Comparison of ENCODE assay signal across 17 cellular contexts in the genomic region with DNA sequence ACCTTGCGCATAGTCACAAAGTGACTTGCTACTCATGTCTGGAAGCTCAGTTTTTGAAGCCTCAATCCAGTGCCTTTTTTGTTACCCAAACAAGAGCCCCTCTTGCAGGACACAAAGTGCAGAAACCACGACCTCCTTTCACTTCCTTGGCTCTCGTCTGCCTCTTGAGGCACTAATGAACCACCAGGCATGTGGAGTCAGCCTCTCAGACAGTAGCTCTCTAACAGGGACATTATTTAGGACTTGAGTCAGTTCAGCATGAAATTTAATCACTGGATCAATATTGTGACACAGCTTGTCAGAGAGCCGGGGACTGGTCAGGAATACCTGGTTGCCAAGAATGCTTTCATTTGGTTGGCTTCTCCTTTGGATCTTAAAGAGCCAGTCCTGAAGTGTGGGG. TPM values are rescaled to one million over a fixed set of nuclear protein-coding genes. Genes with fewer than 3 reads are reported as not detected.
A peak's percentile ranks its signal among the peaks of the same experiment; 100 is the strongest.
DNase-seq lines count a peak whose midpoint lies in the region; ATAC-seq and TF ChIP-seq lines count a peak whose summit lies in the region.
"Had no signal": no experiment of that assay in that cellular context is flagged by ENCODE, and none has a peak within 500 bp of the region (broad histone marks: within the 10 kb centered on the region; RNA-seq: fewer than 3 reads in every experiment).

No MANE protein-coding gene starts in this region.

- DNase-seq in Calu3 (peak; percentile 43), HCT116 (ENCODE audit: low read depth, low spot score) (no peak), NCI-H69 (lab: John Stamatoyannopoulos, UW) (peak; percentile 34), mesendoderm (peak; percentile 54), pons (ENCODE audit: low spot score) (no peak)
- DNase-seq in activated CD4-positive, alpha-beta T cell treated with anti-CD3 and anti-CD28 coated beads, Interleukin-2, amount 50 U/mL, for 48 hours: no peak
- DNase-seq in stimulated activated CD4-positive, alpha-beta T cell treated with anti-CD3 and anti-CD28 coated beads, Interleukin-1b, Interleukin-23, amount 100 ng/mL, for 48 hours: no peak
- DNase-seq: activated CD4-positive, alpha-beta T cell treated with anti-CD3 and anti-CD28 coated beads, Interleukin-2, amount 10 ng/mL, durations not matched to agents 24 days and 14 days; activated naive CD4-positive, alpha-beta T cell treated with anti-CD3 and anti-CD28 coated beads, Interleukin-2, amount 10 ng/mL, durations not matched to agents 7 days and 5 days; aorta; effector CD8-positive, alpha-beta T cell; GF-D8; head of caudate nucleus; naive thymus-derived CD8-positive, alpha-beta T cell; NK-92 treated with Interleukin-12 subunit alpha and Interleukin-12 subunit beta, amount 100 ng/mL, for 24 hours; RPMI8226; spleen had no signal

- intact Hi-C loops in Calu3 (cut with micrococcal nuclease; ENCODE audit: unreplicated experiment) (loop anchor here (5.0 to 10.0 kb wide), 2 partner anchors 43 to 189 kb away; no protein-coding TSS in a partner anchor), HCT116 (cut with micrococcal nuclease) (no loop called here)

- peak; percentile 49 for ATAC-seq in HCT116
- ATAC-seq: naive thymus-derived CD8-positive, alpha-beta T cell had no signal

- no peak overlapping the region for H2BK5ac ChIP-seq in mesendoderm (ENCODE audit: low read length)

- no peak overlapping the region for H3K4ac ChIP-seq in mesendoderm (ENCODE audit: low read depth, low read length)

- H4K8ac ChIP-seq in mesendoderm (ENCODE audit: low read depth, low read length): no peak overlapping the region

- no peaks in the 10 kb centered on the region for H4K20me1 ChIP-seq in HCT116 (ENCODE audit: insufficient read depth)

- H3K4me2 ChIP-seq in HCT116 (ENCODE audit: low read length) (0 out of 2 replicates have a peak overlapping the region, but pooled peaks have one; percentile 5), mesendoderm (ENCODE audit: low read length) (no peak overlapping the region)

- H3K4me1 ChIP-seq in HCT116 (ENCODE audit: control insufficient read depth in 1 of 2, insufficient read depth in 2 of 2, low read length in 2 of 2) (peaks cover 0 to 12% of the 10 kb centered on the region in 2 experiments; a peak in 2 of 4 replicates), mesendoderm (ENCODE audit: control insufficient read depth, low read depth, low read length) (no peaks in the 10 kb centered on the region)
- H3K4me1 ChIP-seq: spleen had no signal

- no peak overlapping the region for H3K9ac ChIP-seq in HCT116 (ENCODE audit: low read length)
- no peak overlapping the region for H3K9ac ChIP-seq in mesendoderm (ENCODE audit: low read length)

- no peaks in the 10 kb centered on the region for H3K79me2 ChIP-seq in HCT116 (ENCODE audit: insufficient read depth, low read length)
- H3K79me2 ChIP-seq in mesendoderm (ENCODE audit: control insufficient read depth, insufficient read depth, low read length): no peaks in the 10 kb centered on the region

- RAD21 ChIA-PET in HCT116 (lab: Charles Lee; ENCODE audit: low non-redundant PET in 1 of 2, low total read pairs in 2 of 2, uncharacterized antibody in 2 of 2, unreplicated experiment in 2 of 2): no interaction called here

- H2BK15ac ChIP-seq in mesendoderm (replicated peaks; ENCODE audit: low read depth): no peak overlapping the region

- H3K9me3 Mint-ChIP-seq in Calu3 (ENCODE audit: low read depth, unreplicated experiment): peaks cover 2% of the 10 kb centered on the region
- H3K9me3 Mint-ChIP-seq: activated CD4-positive, alpha-beta T cell treated with anti-CD3 and anti-CD28 coated beads, Interleukin-2, amount 10 ng/mL, durations not matched to agents 24 days and 14 days had no signal

- H3K4me3 Mint-ChIP-seq in Calu3 (ENCODE audit: low read depth, unreplicated experiment): no peak overlapping the region
- H3K4me3 Mint-ChIP-seq: activated CD4-positive, alpha-beta T cell treated with anti-CD3 and anti-CD28 coated beads, Interleukin-2, amount 10 ng/mL, durations not matched to agents 24 days and 14 days; activated naive CD4-positive, alpha-beta T cell treated with anti-CD3 and anti-CD28 coated beads, Interleukin-2, amount 10 ng/mL, durations not matched to agents 7 days and 5 days; naive thymus-derived CD8-positive, alpha-beta T cell had no signal

- no CpG with 5 or more reads among the region's 4 CpGs for WGBS in mesendoderm (ENCODE audit: extremely low coverage, insufficient coverage, low lambda C conversion rate)

- H2AK5ac ChIP-seq in mesendoderm (ENCODE audit: low read length): no peak overlapping the region

- H3K4me1 Mint-ChIP-seq in Calu3 (ENCODE audit: low read depth, unreplicated experiment): peaks cover 20% of the 10 kb centered on the region
- H3K4me1 Mint-ChIP-seq: activated CD4-positive, alpha-beta T cell treated with anti-CD3 and anti-CD28 coated beads, Interleukin-2, amount 10 ng/mL, durations not matched to agents 24 days and 14 days; activated naive CD4-positive, alpha-beta T cell treated with anti-CD3 and anti-CD28 coated beads, Interleukin-2, amount 10 ng/mL, durations not matched to agents 7 days and 5 days; naive thymus-derived CD8-positive, alpha-beta T cell had no signal

- H3K56ac ChIP-seq in mesendoderm (ENCODE audit: low read length): no peak overlapping the region

- no peak overlapping the region for H2BK120ac ChIP-seq in mesendoderm (ENCODE audit: low read depth, low read length)

- no peak overlapping the region for H4K5ac ChIP-seq in mesendoderm (ENCODE audit: low read length)

- no peaks in the 10 kb centered on the region for H3K9me3 ChIP-seq in HCT116 (ENCODE audit: control insufficient read depth in 1 of 2, insufficient read depth in 1 of 2, low read depth in 1 of 2, low read length in 2 of 2)
- H3K9me3 ChIP-seq: spleen had no signal

- no peak overlapping the region for H3K4me3 ChIP-seq in HCT116 (replicated peaks in 1 of 2; ENCODE audit: low read depth in 1 of 2, low read length in 2 of 2)
- no peak overlapping the region for H3K4me3 ChIP-seq in mesendoderm (ENCODE audit: low read length)
- H3K4me3 ChIP-seq: spleen had no signal

- TF ChIP-seq POLR2A in HCT116 (IDR thresholded peaks at IDR 0.05; ENCODE audit: borderline replicate concordance, extremely low read depth, insufficient read depth, insufficient read length): no peak

- H3K23ac ChIP-seq in mesendoderm (ENCODE audit: low read length): no peak overlapping the region

- no peak overlapping the region for H3K27ac Mint-ChIP-seq in Calu3 (ENCODE audit: unreplicated experiment)
- H3K27ac Mint-ChIP-seq: activated CD4-positive, alpha-beta T cell treated with anti-CD3 and anti-CD28 coated beads, Interleukin-2, amount 10 ng/mL, durations not matched to agents 24 days and 14 days; activated naive CD4-positive, alpha-beta T cell treated with anti-CD3 and anti-CD28 coated beads, Interleukin-2, amount 10 ng/mL, durations not matched to agents 7 days and 5 days; naive thymus-derived CD8-positive, alpha-beta T cell had no signal

- POLR2A ChIA-PET in HCT116 (lab: Charles Lee): no interaction called here

- H3K18ac ChIP-seq in mesendoderm (ENCODE audit: low read length): no peak overlapping the region

- H3K36me3 ChIP-seq in HCT116 (ENCODE audit: control insufficient read depth in 1 of 2, insufficient read depth in 2 of 2, low read length in 2 of 2): no peaks in the 10 kb centered on the region
- no peaks in the 10 kb centered on the region for H3K36me3 ChIP-seq in mesendoderm (ENCODE audit: control insufficient read depth, insufficient read depth, low read length)
- H3K36me3 ChIP-seq: spleen had no signal

- H3K9me2 ChIP-seq in HCT116 (ENCODE audit: insufficient read depth): no peaks in the 10 kb centered on the region

- no peaks in the 10 kb centered on the region for H3K36me3 Mint-ChIP-seq in Calu3 (ENCODE audit: insufficient read depth, unreplicated experiment)
- H3K36me3 Mint-ChIP-seq: activated naive CD4-positive, alpha-beta T cell treated with anti-CD3 and anti-CD28 coated beads, Interleukin-2, amount 10 ng/mL, durations not matched to agents 7 days and 5 days; naive thymus-derived CD8-positive, alpha-beta T cell had no signal

- peak; percentile 28; the same call in 1 of the 2 replicates for TF ChIP-seq RAD21 in HCT116 (IDR thresholded peaks at IDR 0.05; ENCODE audit: low read depth)

- H3K27ac ChIP-seq in HCT116 (ENCODE audit: low read depth, low read length) (no peak overlapping the region), mesendoderm (ENCODE audit: low read depth, low read length) (no peak overlapping the region)
- H3K27ac ChIP-seq: spleen had no signal

- no peak overlapping the region for H2AFZ ChIP-seq in HCT116 (ENCODE audit: low read depth, low read length, poor library complexity, severe bottlenecking)

- H3K27me3 ChIP-seq in HCT116 (ENCODE audit: insufficient read depth, low read length): peaks cover 16% of the 10 kb centered on the region
- no peaks in the 10 kb centered on the region for H3K27me3 ChIP-seq in mesendoderm (ENCODE audit: insufficient read depth, low read length, poor library complexity)
- H3K27me3 ChIP-seq: spleen had no signal

- BruUV-seq in Calu3 (replicated peaks; lab: Mats Ljungman, UMichigan) (no TSS peak), HCT116 (replicated peaks; lab: Mats Ljungman, UMichigan) (no TSS peak)

- no peaks in the 10 kb centered on the region for H3K79me1 ChIP-seq in mesendoderm (ENCODE audit: low read length)

- TF ChIP-seq CTCF in Calu3 (IDR thresholded peaks at IDR 0.05; ENCODE audit: unreplicated experiment) (no peak), HCT116 (IDR thresholded peaks at IDR 0.05 in 2 of 3, conservative IDR thresholded peaks at IDR 0.05 in 1 of 3; ENCODE audit: borderline replicate concordance in 1 of 3, insufficient read depth in 1 of 3, low read depth in 2 of 3, low read length in 2 of 3) (peak in 2 of 3 experiments; percentile 20 to 23; a peak in 3 of 6 replicates)

- peaks cover 51% of the 10 kb centered on the region for H3K27me3 Mint-ChIP-seq in Calu3 (ENCODE audit: unreplicated experiment)
- H3K27me3 Mint-ChIP-seq: activated CD4-positive, alpha-beta T cell treated with anti-CD3 and anti-CD28 coated beads, Interleukin-2, amount 10 ng/mL, durations not matched to agents 24 days and 14 days; activated naive CD4-positive, alpha-beta T cell treated with anti-CD3 and anti-CD28 coated beads, Interleukin-2, amount 10 ng/mL, durations not matched to agents 7 days and 5 days had no signal

- CTCF ChIA-PET in Calu3 (lab: Charles Lee): interaction anchor here (0.5 to 1.0 kb wide), 5 partner anchors 26 to 220 kb away, joined by 3 to 5 read pairs (median 3); no protein-coding TSS in a partner anchor
- CTCF ChIA-PET in HCT116 (lab: Charles Lee): interaction anchor here (1.1 kb wide), 1 partner anchor 10 kb away, joined by 4 read pairs; no protein-coding TSS in a partner anchor

TF ChIP-seq in HCT116, 20 proteins besides CTCF, POLR2A, EP300 and RAD21 (continues in another document):
- no peak for TF ChIP-seq JUND (IDR thresholded peaks at IDR 0.05)
- no peak for TF ChIP-seq SP1 (IDR thresholded peaks at IDR 0.05; ENCODE audit: low read depth)
- TF ChIP-seq, protein P1, sequence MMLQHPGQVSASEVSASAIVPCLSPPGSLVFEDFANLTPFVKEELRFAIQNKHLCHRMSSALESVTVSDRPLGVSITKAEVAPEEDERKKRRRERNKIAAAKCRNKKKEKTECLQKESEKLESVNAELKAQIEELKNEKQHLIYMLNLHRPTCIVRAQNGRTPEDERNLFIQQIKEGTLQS (IDR thresholded peaks at IDR 0.05): no peak

RNA-seq across cellular contexts. Expression of gene HSPB8, which starts 46.7 kb away (rescaled TPM):
- total RNA-seq in Calu3 (2022) (2.0 and 2.6 TPM in 2 replicates), HCT116 (2021; ENCODE audit: unreplicated experiment) (3.5 TPM)
- 1.1 and 1.7 TPM in 2 replicates for polyA plus RNA-seq in HCT116 (2012)
- polyA plus RNA-seq in mesendoderm (2013, experiment 1 of 2): 13.5 TPM
- polyA plus RNA-seq in mesendoderm (2013, experiment 2 of 2): 14.3 TPM
- total RNA-seq: activated CD4-positive, alpha-beta T cell treated with anti-CD3 and anti-CD28 coated beads, Interleukin-2, amount 10 ng/mL, durations not matched to agents 24 days and 14 days; naive thymus-derived CD8-positive, alpha-beta T cell had no signal
- polyA plus RNA-seq: naive thymus-derived CD8-positive, alpha-beta T cell had no signal

Comparison
In these comparisons a context has a peak if more than half of its experiments do, and no peak if none do; other contexts are left out.
1. DNase-seq: peak in Calu3 (single experiment), NCI-H69 (single experiment) and mesendoderm (single experiment); none in HCT116 (single experiment), pons (single experiment), activated CD4-positive, alpha-beta T cell treated with anti-CD3 and anti-CD28 coated beads, Interleukin-2, amount 50 U/mL, for 48 hours (0 of 2) and stimulated activated CD4-positive, alpha-beta T cell treated with anti-CD3 and anti-CD28 coated beads, Interleukin-1b, Interleukin-23, amount 100 ng/mL, for 48 hours (single experiment).